13 cellular contexts compared by ENCODE assay signal in genomic region chr5:154900071-154900470, GRCh38. TPM values are rescaled to one million over a fixed set of nuclear protein-coding genes. Genes with fewer than 3 reads are reported as not detected.
"Had no signal": no experiment of that assay in that cellular context is flagged by ENCODE, and none has a peak within 500 bp of the region (broad histone marks: within the 10 kb centered on the region; RNA-seq: fewer than 3 reads in every experiment).

No MANE protein-coding gene starts in this region.

- H3K4me1 ChIP-seq: SJCRH30 had no signal

- H3K4me3 Mint-ChIP-seq: activated CD4-positive, alpha-beta T cell treated with anti-CD3 and anti-CD28 coated beads, Interleukin-2, amount 10 ng/mL, durations not matched to agents 7 days and 5 days; activated naive CD4-positive, alpha-beta T cell treated with anti-CD3 and anti-CD28 coated beads for 36 hours; activated naive CD8-positive, alpha-beta T cell treated with anti-CD3 and anti-CD28 coated beads, Interleukin-2, amount 50 U/mL, for 24 hours; activated T-helper 17 cell treated with anti-CD3 and anti-CD28 coated beads, Interleukin-2, amount 50 U/mL, for 72 hours; nephron had no signal

- H3K4me1 Mint-ChIP-seq: activated CD4-positive, alpha-beta T cell treated with anti-CD3 and anti-CD28 coated beads, Interleukin-2, amount 10 ng/mL, durations not matched to agents 7 days and 5 days; activated naive CD8-positive, alpha-beta T cell treated with anti-CD3 and anti-CD28 coated beads, Interleukin-2, amount 50 U/mL, for 24 hours; activated T-helper 17 cell treated with anti-CD3 and anti-CD28 coated beads, Interleukin-2, amount 50 U/mL, for 72 hours; nephron had no signal

- DNase-seq: activated CD4-positive, alpha-beta T cell treated with anti-CD3 and anti-CD28 coated beads, Interleukin-2, amount 10 ng/mL, durations not matched to agents 7 days and 5 days; activated naive CD4-positive, alpha-beta T cell treated with anti-CD3 and anti-CD28 coated beads for 36 hours; activated naive CD8-positive, alpha-beta T cell treated with anti-CD3 and anti-CD28 coated beads, Interleukin-2, amount 50 U/mL, for 24 hours; hippocampal formation; kidney; occipital lobe; right cardiac atrium; SJCRH30; stimulated activated naive CD8-positive, alpha-beta T cell treated with anti-CD3 and anti-CD28 coated beads, Interleukin-15, Interleukin-2, amounts not matched to agents 100 U/mL and 50 U/mL, for 24 hours had no signal

- H3K27ac ChIP-seq: SJCRH30 had no signal

- H3K27ac Mint-ChIP-seq: activated CD4-positive, alpha-beta T cell treated with anti-CD3 and anti-CD28 coated beads, Interleukin-2, amount 10 ng/mL, durations not matched to agents 7 days and 5 days; activated naive CD4-positive, alpha-beta T cell treated with anti-CD3 and anti-CD28 coated beads for 36 hours; activated naive CD8-positive, alpha-beta T cell treated with anti-CD3 and anti-CD28 coated beads, Interleukin-2, amount 50 U/mL, for 24 hours; activated T-helper 17 cell treated with anti-CD3 and anti-CD28 coated beads, Interleukin-2, amount 50 U/mL, for 72 hours; nephron; progenitor cell of endocrine pancreas had no signal

- H3K27me3 ChIP-seq: SJCRH30 had no signal

- H3K9me3 Mint-ChIP-seq: activated CD4-positive, alpha-beta T cell treated with anti-CD3 and anti-CD28 coated beads, Interleukin-2, amount 10 ng/mL, durations not matched to agents 7 days and 5 days; activated naive CD4-positive, alpha-beta T cell treated with anti-CD3 and anti-CD28 coated beads for 36 hours; activated naive CD8-positive, alpha-beta T cell treated with anti-CD3 and anti-CD28 coated beads, Interleukin-2, amount 50 U/mL, for 24 hours; activated T-helper 17 cell treated with anti-CD3 and anti-CD28 coated beads, Interleukin-2, amount 50 U/mL, for 72 hours; nephron had no signal

- ATAC-seq: activated naive CD8-positive, alpha-beta T cell treated with anti-CD3 and anti-CD28 coated beads, Interleukin-2, amount 50 U/mL, for 24 hours; activated T-helper 17 cell treated with anti-CD3 and anti-CD28 coated beads, Interleukin-2, amount 50 U/mL, for 72 hours; right cardiac atrium; stimulated activated naive CD8-positive, alpha-beta T cell treated with anti-CD3 and anti-CD28 coated beads, Interleukin-15, Interleukin-2, amounts not matched to agents 100 U/mL and 50 U/mL, for 24 hours had no signal

- H3K4me3 ChIP-seq: SJCRH30, smooth muscle cell had no signal

- H3K27me3 Mint-ChIP-seq: activated CD4-positive, alpha-beta T cell treated with anti-CD3 and anti-CD28 coated beads, Interleukin-2, amount 10 ng/mL, durations not matched to agents 7 days and 5 days; activated naive CD8-positive, alpha-beta T cell treated with anti-CD3 and anti-CD28 coated beads, Interleukin-2, amount 50 U/mL, for 24 hours; activated T-helper 17 cell treated with anti-CD3 and anti-CD28 coated beads, Interleukin-2, amount 50 U/mL, for 72 hours; progenitor cell of endocrine pancreas had no signal

- H3K9me3 ChIP-seq: SJCRH30 had no signal

RNA-seq across cellular contexts. Expression of gene FAXDC2, which starts 49.7 kb away (rescaled TPM):
- total RNA-seq: activated CD4-positive, alpha-beta T cell treated with anti-CD3 and anti-CD28 coated beads, Interleukin-2, amount 10 ng/mL, durations not matched to agents 7 days and 5 days; activated naive CD4-positive, alpha-beta T cell treated with anti-CD3 and anti-CD28 coated beads for 36 hours; activated T-helper 17 cell treated with anti-CD3 and anti-CD28 coated beads, Interleukin-2, amount 50 U/mL, for 72 hours had no signal
